8 cellular contexts compared by ENCODE assay signal in genomic region chr19:17496337-17496997, GRCh38. TPM values are rescaled to one million over a fixed set of nuclear protein-coding genes. Genes with fewer than 3 reads are reported as not detected.
DNase-seq lines count a peak whose midpoint lies in the region; ATAC-seq and TF ChIP-seq lines count a peak whose summit lies in the region.

No MANE protein-coding gene starts in this region.

- no peak for TF ChIP-seq POLR2A in uterus (IDR thresholded peaks at IDR 0.05)

- DNase-seq in A172 (ENCODE audit: low spot score) (peak; percentile 69), HuH-7.5 (ENCODE audit: low spot score) (peak; percentile 91), RPMI7951 (ENCODE audit: low read depth) (peak; percentile 49), fibroblast of villous mesenchyme (ENCODE audit: low read depth) (peak; percentile 72), uterus (peak; percentile 40 to 46)
- DNase-seq in activated T-cell treated with anti-CD3 and anti-CD28 coated beads, Interleukin-2, amount 50 U/mL, for 48 hours: peak; percentile 91

- no peaks in the 10 kb centered on the region for H3K4me1 ChIP-seq in parathyroid adenoma
- H3K4me1 ChIP-seq in uterus: peaks cover 0 to 5% of the 10 kb centered on the region in 2 donors

- H3K27ac ChIP-seq in parathyroid adenoma (no peak overlapping the region), uterus (no peak overlapping the region)

- H3K79me2 ChIP-seq in parathyroid adenoma: peaks cover 12% of the 10 kb centered on the region

- H3K4me3 ChIP-seq in fibroblast of villous mesenchyme (ENCODE audit: low read depth, low read length): no peak overlapping the region
- H3K4me3 ChIP-seq in parathyroid adenoma (ENCODE audit: low read depth, low read length): no peak overlapping the region
- H3K4me3 ChIP-seq in uterus: no peak overlapping the region

- intact Hi-C loops in uterus (cut with DNase I; ENCODE audit: low total_unique reads): no loop called here

- no peak overlapping the region for H3K9ac ChIP-seq in parathyroid adenoma

- H3K36me3 ChIP-seq in parathyroid adenoma (ENCODE audit: control insufficient read depth, insufficient read depth, low read length): no peaks in the 10 kb centered on the region
- no peaks in the 10 kb centered on the region for H3K36me3 ChIP-seq in uterus

- no peak overlapping the region for H2AFZ ChIP-seq in parathyroid adenoma

- H3K27me3 ChIP-seq in parathyroid adenoma (ENCODE audit: control insufficient read depth, insufficient read depth, low read length) (no peaks in the 10 kb centered on the region), uterus (no peaks in the 10 kb centered on the region)

- peak; percentile 82 for ATAC-seq in GM18498 (IDR thresholded peaks at IDR 0.05; ENCODE audit: unreplicated experiment)

- TF ChIP-seq CTCF in fibroblast of villous mesenchyme (IDR thresholded peaks at IDR 0.05; ENCODE audit: insufficient read depth, low read depth, low read length) (peak; percentile 95), parathyroid adenoma (IDR thresholded peaks at IDR 0.05) (peak; percentile 88), uterus (IDR thresholded peaks at IDR 0.05) (peak; percentile 44 to 67 (median 62))

- H3K4me2 ChIP-seq in parathyroid adenoma (ENCODE audit: low read length): no peak overlapping the region

- H3K9me3 ChIP-seq in parathyroid adenoma (ENCODE audit: control insufficient read depth, low read length) (no peaks in the 10 kb centered on the region), uterus (no peaks in the 10 kb centered on the region)

RNA-seq across cellular contexts. Expression of gene PGLS, which starts 15.0 kb away (rescaled TPM):
- total RNA-seq in A172 (2014; rRNA removed; shearing (Covaris generic)): 67.3 and 71.1 TPM in 2 replicates
- 52.7 and 66.8 TPM in 2 replicates for total RNA-seq in RPMI7951 (2014; rRNA removed; shearing (Covaris generic))
- 41.5 and 75.4 TPM in 2 replicates for total RNA-seq in fibroblast of villous mesenchyme
- total RNA-seq in uterus: 10 to 100 TPM; 16.9 to 41.0 (median 34.1) TPM

RNA-seq across cellular contexts. Expression of gene SLC27A1, which starts 26.1 kb away (rescaled TPM):
- total RNA-seq in A172 (2014; rRNA removed; shearing (Covaris generic)): 14.9 and 16.7 TPM in 2 replicates
- total RNA-seq in RPMI7951 (2014; rRNA removed; shearing (Covaris generic)): 7.9 and 8.7 TPM in 2 replicates
- total RNA-seq in fibroblast of villous mesenchyme: 10.8 and 15.5 TPM in 2 replicates
- total RNA-seq in uterus: 10 to 100 TPM in 3 of 4 donors, 1 to 10 TPM in 1; 7.1 to 36.5 (median 26.9) TPM

RNA-seq across cellular contexts. Expression of gene NXNL1, which starts 35.7 kb away (rescaled TPM):
- total RNA-seq in A172 (2014; rRNA removed; shearing (Covaris generic)): not detected in 2 replicates
- not detected in 2 replicates for total RNA-seq in RPMI7951 (2014; rRNA removed; shearing (Covaris generic))
- not detected in 2 replicates for total RNA-seq in fibroblast of villous mesenchyme
- not detected for total RNA-seq in uterus

RNA-seq across cellular contexts. Expression of gene TMEM221, which starts 48.0 kb away (rescaled TPM):
- 0.07 TPM in 1 of 2 replicates, not detected in the other for total RNA-seq in A172 (2014; rRNA removed; shearing (Covaris generic))
- total RNA-seq in RPMI7951 (2014; rRNA removed; shearing (Covaris generic)): not detected in 2 replicates
- total RNA-seq in fibroblast of villous mesenchyme (not detected in 2 replicates), uterus (10 to 100 TPM in 1 of 4 donors, 1 to 10 TPM in 2, not detected in 1; 2.2 to 16.5 (median 3.9) TPM)

RNA-seq across cellular contexts. Expression of gene COLGALT1, which starts 59.0 kb away (rescaled TPM):
- total RNA-seq in A172 (2014; rRNA removed; shearing (Covaris generic)): 161 and 173 TPM in 2 replicates
- total RNA-seq in RPMI7951 (2014; rRNA removed; shearing (Covaris generic)): 90.8 and 101 TPM in 2 replicates
- total RNA-seq in fibroblast of villous mesenchyme (103 and 119 TPM in 2 replicates), uterus (10 to 100 TPM; 24.6 to 56.6 (median 52.0) TPM)
